Comparison of ENCODE assay signal across 8 cellular contexts in the genomic region with DNA sequence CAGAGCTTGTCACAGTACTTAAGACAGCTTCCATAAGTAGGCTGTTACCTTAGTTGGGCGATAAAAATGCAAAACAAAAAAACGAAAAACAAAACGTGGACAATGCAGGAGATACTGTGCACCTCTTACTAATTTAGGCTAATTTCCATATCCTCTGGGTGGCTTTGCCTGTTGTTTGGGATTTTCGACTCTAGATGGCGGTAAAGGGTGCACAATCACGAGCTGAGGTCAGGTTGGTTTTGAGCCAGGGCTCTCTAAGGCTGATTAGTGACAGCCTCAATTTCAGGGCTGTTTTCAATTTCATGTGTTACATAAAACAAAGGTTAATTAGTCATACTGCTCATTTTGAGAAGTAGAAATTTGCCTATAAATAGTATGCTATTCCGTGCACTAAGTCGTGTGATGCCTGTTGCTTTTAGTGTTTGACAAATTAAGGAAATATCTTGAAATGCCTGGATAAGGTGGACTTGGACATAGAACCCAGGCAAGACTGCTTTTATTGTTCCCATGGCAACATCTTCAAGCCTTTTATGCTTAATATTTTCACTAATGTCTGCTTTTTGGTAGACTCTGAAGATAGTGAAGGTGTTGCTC.
DNase-seq lines count a peak whose midpoint lies in the region; ATAC-seq, FAIRE-seq and TF ChIP-seq lines count a peak whose summit lies in the region.

No MANE protein-coding gene starts in this region.

- no peak for TF ChIP-seq POLR2A in body of pancreas (IDR thresholded peaks at IDR 0.05)

- H3K9me3 ChIP-seq in body of pancreas: no peaks in the 10 kb centered on the region

- H3K27ac ChIP-seq in body of pancreas: no peak overlapping the region

- DNase-seq in A172 (ENCODE audit: low spot score): peak; percentile 21
- DNase-seq in GM18507 (ENCODE audit: extremely low spot score, insufficient read length, low read depth): no peak
- DNase-seq in NCI-H1694 treated with DMSO at 0.1 percent for 48 hours (lab: John Stamatoyannopoulos, UW): peak; percentile 33
- peak; percentile 59 to 74 (median 64) for DNase-seq in body of pancreas
- DNase-seq in left lobe of liver (ENCODE audit: low spot score): peak; percentile 51
- DNase-seq in stimulated activated CD8-positive, alpha-beta memory T cell treated with anti-CD3 and anti-CD28 coated beads, Interleukin-4, amount 100 ng/mL, for 24 hours (ENCODE audit: low read depth): peak; percentile 9

- H3K27me3 ChIP-seq in body of pancreas: no peaks in the 10 kb centered on the region

- H3K4me3 ChIP-seq in body of pancreas: no peak overlapping the region

- no peaks in the 10 kb centered on the region for H3K4me1 ChIP-seq in body of pancreas

- TF ChIP-seq CTCF in body of pancreas (IDR thresholded peaks at IDR 0.05): peak; percentile 46 to 57 (median 53)

- ATAC-seq in HG02943 (IDR thresholded peaks at IDR 0.05; ENCODE audit: low read depth, unreplicated experiment) (peak; percentile 68), body of pancreas (peak; percentile 74), left lobe of liver (peak; percentile 96)

- 3% methylated on average over 8 of the region's 8 CpGs for WGBS in body of pancreas, 2 donors

- intact Hi-C loops in body of pancreas (cut with DNase I): no loop called here

- FAIRE-seq in GM18507 (lab: Jason Lieb, UNC): peak; percentile 49
- FAIRE-seq in TTC549 (lab: Jason Lieb, UNC): peak; percentile 39

- H3K36me3 ChIP-seq in body of pancreas (replicated peaks in 1 of 2; ENCODE audit: insufficient read depth in 1 of 2, low read depth in 2 of 2): no peaks in the 10 kb centered on the region
